ENCODE assay signal across 28 cellular contexts in genomic region chr1:119933397-119933796, GRCh38. TPM values are rescaled to one million over a fixed set of nuclear protein-coding genes. Genes with fewer than 3 reads are reported as not detected.
"Had no signal": no experiment of that assay in that cellular context is flagged by ENCODE, and none has a peak within 500 bp of the region (broad histone marks: within the 10 kb centered on the region; RNA-seq: fewer than 3 reads in every experiment).

No MANE protein-coding gene starts in this region.

- ATAC-seq: Panc1, PC-3 had no signal

- H3K27ac Mint-ChIP-seq: IgD-negative memory B cell had no signal

- H3K27me3 Mint-ChIP-seq: IgD-negative memory B cell had no signal

- H3K9me3 ChIP-seq: SK-N-SH had no signal

- H3K27ac ChIP-seq: RWPE1 had no signal

- DNase-seq: KBM-7, MV-4-11, NCI-H1048, NCI-H1105, NCI-H1417, NCI-H1436 treated with DMSO at 0.1 percent for 48 hours, NCI-H1694, NCI-H1930, NCI-H2081, NCI-H2107, NCI-H2171, NCI-H226, NCI-H446, NCI-H510A, NCI-H524 treated with DMSO at 0.1 percent for 48 hours, NCI-H69, NCI-H774, PC-3, SHP77, SK-N-SH, SW 1271 had no signal

- H3K4me3 Mint-ChIP-seq: IgD-negative memory B cell had no signal

RNA-seq across cellular contexts. Expression of gene ADAM30, which starts 37.1 kb away (rescaled TPM):
- total RNA-seq: HT-29, LHCN-M2, MCF 10A, PC-3, SK-MEL-5 had no signal
